In the genomic region with DNA sequence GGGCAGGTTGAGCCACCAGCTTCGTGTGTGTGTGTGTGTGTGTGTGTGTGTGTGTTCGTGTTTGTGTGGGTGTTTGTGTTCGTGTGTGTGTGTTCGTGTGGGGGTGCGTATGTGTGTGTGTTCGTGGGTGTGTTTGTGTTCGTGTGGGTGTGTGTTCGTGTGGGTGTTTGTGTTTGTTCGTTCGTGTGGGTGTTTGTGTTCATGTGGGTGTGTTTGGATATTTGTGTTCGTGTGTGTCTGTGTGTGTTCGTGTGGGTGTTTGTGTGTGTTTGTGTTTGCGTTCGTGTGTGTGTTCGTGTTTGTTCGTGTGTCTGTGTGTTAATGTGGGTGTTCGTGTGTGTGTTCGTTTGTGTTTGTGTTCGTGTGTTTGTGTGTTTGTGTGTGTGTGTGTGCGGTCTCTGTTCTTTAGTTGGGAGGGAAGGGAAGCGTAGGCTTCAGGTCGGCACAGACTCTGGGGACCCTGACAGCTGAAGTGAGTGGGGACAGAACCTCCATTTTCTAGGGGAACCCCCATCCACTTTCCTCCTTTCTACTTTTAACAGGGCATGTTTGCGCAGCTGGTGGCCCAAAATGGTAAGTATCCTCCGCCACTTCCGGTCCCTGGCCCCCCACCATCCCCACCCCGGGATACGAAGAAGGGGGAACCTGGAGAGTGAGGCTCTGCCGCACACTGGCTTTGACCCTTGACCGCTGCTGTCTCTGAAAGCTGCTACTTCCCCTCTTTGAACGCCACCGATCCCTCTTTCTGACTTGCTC, we compare ENCODE assay signal across 8 cellular contexts. TPM values are rescaled to one million over a fixed set of nuclear protein-coding genes. Genes with fewer than 3 reads are reported as not detected.
DNase-seq lines count a peak whose midpoint lies in the region; ATAC-seq and TF ChIP-seq lines count a peak whose summit lies in the region.

No MANE protein-coding gene starts in this region.

- H3K27ac ChIP-seq in neural progenitor cell = no peak overlapping the region
- no peak overlapping the region for H3K27ac ChIP-seq in ascending aorta

- H3K4me1 ChIP-seq in neural progenitor cell (peaks cover 9% of the 10 kb centered on the region), ascending aorta (peaks cover 4 to 7% of the 10 kb centered on the region in 2 donors)

- intact Hi-C loops in ascending aorta (cut with DNase I) = no loop called here

- H3K9me3 ChIP-seq in neural progenitor cell (ENCODE audit: low read depth) (peaks cover under 1% of the 10 kb centered on the region), ascending aorta (no peaks in the 10 kb centered on the region)

- H3K27ac Mint-ChIP-seq in brain (peak overlapping the region in 1 of 5 experiments; percentile 72), neural progenitor cell (no peak overlapping the region)

- peak overlapping the region; percentile 94 for H3K4me3 ChIP-seq in GM12875 (ENCODE audit: low read depth, low read length)
- peak overlapping the region; percentile 30 for H3K4me3 ChIP-seq in neural progenitor cell
- H3K4me3 ChIP-seq in ascending aorta = no peak overlapping the region

- H3K79me2 ChIP-seq in neural progenitor cell (ENCODE audit: low read depth) = no peaks in the 10 kb centered on the region

- no peak overlapping the region for H3K9ac ChIP-seq in neural progenitor cell

- no peak for ATAC-seq in HG02852 (IDR thresholded peaks at IDR 0.05; ENCODE audit: unreplicated experiment)

- peaks cover 66% of the 10 kb centered on the region for H3K27me3 Mint-ChIP-seq in brain
- H3K27me3 Mint-ChIP-seq in neural progenitor cell (ENCODE audit: insufficient read depth, low read depth) = peaks cover 60% of the 10 kb centered on the region

- H3K36me3 Mint-ChIP-seq in brain (peaks cover 26% of the 10 kb centered on the region), neural progenitor cell (peaks cover 2% of the 10 kb centered on the region)

- H3K27me3 ChIP-seq in neural progenitor cell = peaks cover 76% of the 10 kb centered on the region
- H3K27me3 ChIP-seq in ascending aorta = no peaks in the 10 kb centered on the region

- H3K4me3 Mint-ChIP-seq in brain (peak overlapping the region; percentile 81 to 92 (median 88)), neural progenitor cell (peak overlapping the region; percentile 39)

- H3K4me1 Mint-ChIP-seq in brain (peaks cover 43% of the 10 kb centered on the region), neural progenitor cell (peaks cover 25% of the 10 kb centered on the region)

- peak overlapping the region; percentile 57 for H3K4me2 ChIP-seq in neural progenitor cell

- peaks cover 21% of the 10 kb centered on the region for H3F3A ChIP-seq in neural progenitor cell (ENCODE audit: low read depth)

- H3K9me3 Mint-ChIP-seq in brain = peaks cover 0 to 16% (median 13%) of the 10 kb centered on the region in 5 experiments
- peaks cover 2% of the 10 kb centered on the region for H3K9me3 Mint-ChIP-seq in neural progenitor cell

- no peak overlapping the region for H2AFZ ChIP-seq in neural progenitor cell (replicated peaks)

- no peaks in the 10 kb centered on the region for H3K36me3 ChIP-seq in neural progenitor cell
- no peaks in the 10 kb centered on the region for H3K36me3 ChIP-seq in ascending aorta

- TF ChIP-seq CTCF in GM12875 (IDR thresholded peaks at IDR 0.05; ENCODE audit: borderline replicate concordance, insufficient read depth, low read depth, low read length) = no peak
- no peak for TF ChIP-seq CTCF in brain (conservative IDR thresholded peaks at IDR 0.05)
- TF ChIP-seq CTCF in neural progenitor cell (IDR thresholded peaks at IDR 0.05) = no peak
- no peak for TF ChIP-seq CTCF in ascending aorta (IDR thresholded peaks at IDR 0.05)

- DNase-seq in NOMO-1 (lab: John Stamatoyannopoulos, UW; ENCODE audit: unreplicated experiment in 2 of 2) (peak; percentile 73 to 77), neural progenitor cell (ENCODE audit: low spot score) (no peak), DMS114 treated with DMSO at 0.1 percent for 48 hours (lab: John Stamatoyannopoulos, UW; ENCODE audit: unreplicated experiment) (no peak), ascending aorta (ENCODE audit: low spot score in 2 of 2) (no peak), cerebellar cortex (ENCODE audit: low spot score) (no peak)

- peaks cover 11% of the 10 kb centered on the region for H4K20me1 ChIP-seq in neural progenitor cell (ENCODE audit: low read depth)

RNA-seq across cellular contexts. Expression of a gene that starts 1.6 kb away (rescaled TPM):
- 1.2 TPM for polyA plus RNA-seq in brain (ENCODE audit: insufficient read depth, low read depth, low replicate concordance)
- total RNA-seq in neural progenitor cell (ENCODE audit: low replicate concordance) = 0.28 and 1.7 TPM in 2 replicates
- total RNA-seq in ascending aorta = not detected

RNA-seq across cellular contexts. Expression of a gene that starts 30.3 kb away (rescaled TPM):
- 755 TPM for polyA plus RNA-seq in brain (ENCODE audit: insufficient read depth, low read depth, low replicate concordance)
- 2.4 and 7.3 TPM in 2 replicates for total RNA-seq in neural progenitor cell (ENCODE audit: low replicate concordance)
- 0.75 TPM for total RNA-seq in ascending aorta

RNA-seq across cellular contexts. Expression of a gene that starts 50.8 kb away (rescaled TPM):
- 1.0 TPM for polyA plus RNA-seq in brain (ENCODE audit: insufficient read depth, low read depth, low replicate concordance)
- total RNA-seq in neural progenitor cell (ENCODE audit: low replicate concordance) (0.19 TPM in 1 of 2 replicates, not detected in the other), ascending aorta (24.4 TPM)

RNA-seq across cellular contexts. Expression of a gene that starts 58.5 kb away (rescaled TPM):
- polyA plus RNA-seq in brain (ENCODE audit: insufficient read depth, low read depth, low replicate concordance) = not detected
- total RNA-seq in neural progenitor cell (ENCODE audit: low replicate concordance) = 1.2 TPM in 1 of 2 replicates, not detected in the other
- not detected for total RNA-seq in ascending aorta

Comparison
In these comparisons a context has a peak if more than half of its experiments do, and no peak if none do; other contexts are left out.
1. H3K4me3 ChIP-seq: peak in GM12875 (single experiment) and neural progenitor cell (single experiment); none in ascending aorta (0 of 2).
2. DNase-seq: peak in NOMO-1 (2 of 2); none in neural progenitor cell (single experiment), DMS114 treated with DMSO at 0.1 percent for 48 hours (single experiment), ascending aorta (0 of 2) and cerebellar cortex (single experiment).
3. RNA of a gene that starts 50.8 kb away (total RNA-seq): 24.4 TPM in ascending aorta (single experiment); 0.19 TPM in neural progenitor cell; every median in the first group is over 10 times any median in the second.